18 cellular contexts compared by ENCODE assay signal in the genomic region with DNA sequence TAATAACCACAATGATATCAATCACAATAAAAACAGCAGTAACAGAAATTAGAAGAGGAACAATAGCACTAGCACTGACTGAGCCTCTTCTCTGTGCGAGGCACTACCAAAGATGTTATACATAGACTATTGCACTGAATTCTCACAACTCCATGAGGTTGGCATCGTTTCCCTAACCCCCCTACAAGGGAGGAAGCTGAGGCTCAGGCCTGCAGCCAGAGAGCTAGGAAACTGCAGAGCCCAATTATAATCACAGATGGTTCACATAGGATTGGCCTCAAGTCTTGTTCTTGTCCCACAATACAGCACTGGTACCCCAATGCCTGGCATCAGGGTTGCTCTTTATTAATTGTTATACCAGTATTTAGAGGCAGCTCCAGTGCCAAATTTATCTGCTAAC.
DNase-seq lines count a peak whose midpoint lies in the region; FAIRE-seq and TF ChIP-seq lines count a peak whose summit lies in the region.
"Had no signal": no experiment of that assay in that cellular context is flagged by ENCODE, and none has a peak within 500 bp of the region (broad histone marks: within the 10 kb centered on the region; RNA-seq: fewer than 3 reads in every experiment).

No MANE protein-coding gene starts in this region.

- no peaks in the 10 kb centered on the region for H3K4me1 ChIP-seq in kidney (ENCODE audit: control insufficient read depth in 1 of 2, insufficient read depth in 1 of 2, low read depth in 1 of 2, low read length in 2 of 2)
- H3K4me1 ChIP-seq: BLaER1 had no signal

- in situ Hi-C loops in brain microvascular endothelial cell (cut with HindIII; ENCODE audit: low pct_ligation_motif_present, low sequenced_read_pairs), result no loop called here

- no peaks in the 10 kb centered on the region for H3K27me3 Mint-ChIP-seq in brain

- no peaks in the 10 kb centered on the region for H3K27me3 ChIP-seq in brain microvascular endothelial cell (replicated peaks)
- H3K27me3 ChIP-seq: BLaER1 had no signal

- H3K27ac Mint-ChIP-seq in brain, result peak overlapping the region in 3 of 5 experiments; percentile 8 to 75 (median 60)

- H3K9me3 Mint-ChIP-seq in brain, result peaks cover 0 to 4% (median 2%) of the 10 kb centered on the region in 5 experiments

- intact Hi-C loops in cardiac septum (cut with DNase I) (no loop called here), kidney (cut with DNase I) (no loop called here)

- H3K36me3 ChIP-seq in kidney (ENCODE audit: control insufficient read depth in 1 of 2, insufficient read depth in 2 of 2, low read length in 2 of 2) (no peaks in the 10 kb centered on the region), brain microvascular endothelial cell (replicated peaks) (no peaks in the 10 kb centered on the region)
- H3K36me3 ChIP-seq: BLaER1, HAP-1 had no signal

- DNase-seq in NCI-H1694 (lab: John Stamatoyannopoulos, UW) (peak; percentile 13), NCI-H1694 treated with DMSO at 0.1 percent for 48 hours (lab: John Stamatoyannopoulos, UW) (no peak), globus pallidus (ENCODE audit: low spot score) (peak; percentile 16), cardiac septum (ENCODE audit: low spot score) (no peak), NCI-H82 (lab: John Stamatoyannopoulos, UW) (no peak), kidney (no peak), brain microvascular endothelial cell (no peak)
- DNase-seq: DMS 273 treated with DMSO at 0.1 percent for 48 hours, DMS79, EL, GDM1 had no signal

- H3K4me3 ChIP-seq in kidney (ENCODE audit: low read length in 2 of 2), result no peak overlapping the region
- H3K4me3 ChIP-seq in brain microvascular endothelial cell (ENCODE audit: low read depth, low read length), result no peak overlapping the region
- H3K4me3 ChIP-seq: BLaER1, HAP-1 had no signal

- H3K27ac ChIP-seq in kidney (ENCODE audit: low read depth in 2 of 2, low read length in 2 of 2) (no peak overlapping the region), brain microvascular endothelial cell (no peak overlapping the region)
- H3K27ac ChIP-seq: 22Rv1, BLaER1 had no signal

- peaks cover 25% of the 10 kb centered on the region for H3K4me1 Mint-ChIP-seq in brain

- no peaks in the 10 kb centered on the region for H3K36me3 Mint-ChIP-seq in brain

- H3K9me3 ChIP-seq in kidney (ENCODE audit: control insufficient read depth in 1 of 2, low read length in 2 of 2), result no peaks in the 10 kb centered on the region
- H3K9me3 ChIP-seq: HAP-1 had no signal

- no peak overlapping the region for H3K9ac ChIP-seq in kidney (ENCODE audit: low read length in 2 of 2)
- H3K9ac ChIP-seq: BLaER1 had no signal

- FAIRE-seq in kidney (lab: Jason Lieb, UNC), result no peak
- FAIRE-seq: GM12892, GM19239, H1 had no signal

- TF ChIP-seq CTCF in brain (conservative IDR thresholded peaks at IDR 0.05) (no peak), kidney (IDR thresholded peaks at IDR 0.05; ENCODE audit: borderline replicate concordance, extremely low read depth, insufficient read depth) (no peak), brain microvascular endothelial cell (IDR thresholded peaks at IDR 0.05; ENCODE audit: low read depth, low read length, missing control alignments) (no peak)

- no peak overlapping the region for H3K4me3 Mint-ChIP-seq in brain

Comparison
In these comparisons a context has a peak if more than half of its experiments do, and no peak if none do; other contexts are left out.
1. DNase-seq: peak in NCI-H1694 (single experiment) and globus pallidus (single experiment); none in NCI-H1694 treated with DMSO at 0.1 percent for 48 hours (single experiment), cardiac septum (single experiment), NCI-H82 (single experiment), kidney (single experiment) and brain microvascular endothelial cell (single experiment).